ENCODE assay signal across 21 cellular contexts in the genomic region with DNA sequence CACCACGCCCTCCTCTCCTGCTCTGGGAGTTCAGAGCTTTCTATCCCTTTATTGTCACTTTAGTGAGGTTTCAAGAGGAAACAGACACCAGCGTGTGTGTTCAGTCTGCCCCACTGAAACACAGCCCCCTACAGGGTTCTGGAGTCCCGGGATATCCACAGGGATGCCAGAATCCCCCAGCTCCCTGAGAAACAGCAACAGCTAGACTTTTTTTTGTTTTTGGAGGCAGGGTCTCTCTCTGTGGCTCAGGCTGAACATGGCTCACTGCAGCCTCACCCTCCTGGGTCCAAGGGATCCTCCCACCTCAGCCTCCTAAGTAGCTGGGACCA. TPM values are rescaled to one million over a fixed set of nuclear protein-coding genes. Genes with fewer than 3 reads are reported as not detected.
A peak's percentile ranks its signal among the peaks of the same experiment; 100 is the strongest.
DNase-seq lines count a peak whose midpoint lies in the region; ATAC-seq lines count a peak whose summit lies in the region.
"Had no signal": no experiment of that assay in that cellular context is flagged by ENCODE, and none has a peak within 500 bp of the region (broad histone marks: within the 10 kb centered on the region; RNA-seq: fewer than 3 reads in every experiment).

No MANE protein-coding gene starts in this region.

- POLR2A ChIA-PET in activated CD8-positive, alpha-beta T cell treated with anti-CD3 and anti-CD28 coated beads, Interleukin-2, amount 10 ng/mL, durations not matched to agents 7 days and 5 days (lab: Charles Lee), result no interaction called here

- H3K4me1 ChIP-seq in BLaER1, result peaks cover 33% of the 10 kb centered on the region
- H3K4me1 ChIP-seq: Caco-2 had no signal

- H3K27me3 ChIP-seq in BLaER1 (no peaks in the 10 kb centered on the region), H7 (ENCODE audit: control insufficient read depth, insufficient read depth, low read length) (no peaks in the 10 kb centered on the region)

- no peak for ATAC-seq in HG02870 (IDR thresholded peaks at IDR 0.05; ENCODE audit: unreplicated experiment)
- no peak for ATAC-seq in HG03139 (IDR thresholded peaks at IDR 0.05; ENCODE audit: unreplicated experiment)
- no peak for ATAC-seq in activated CD8-positive, alpha-beta T cell treated with anti-CD3 and anti-CD28 coated beads, Interleukin-2, amount 10 ng/mL, durations not matched to agents 7 days and 5 days
- ATAC-seq: HCT116 had no signal

- no peaks in the 10 kb centered on the region for H4K20me1 ChIP-seq in BLaER1

- DNase-seq in H7, result peak; percentile 35
- DNase-seq in mesenteric fat pad (ENCODE audit: low spot score), result peak; percentile 35
- no peak for DNase-seq in DMS53 (lab: John Stamatoyannopoulos, UW)
- no peak for DNase-seq in activated CD8-positive, alpha-beta T cell treated with anti-CD3 and anti-CD28 coated beads, Interleukin-2, amount 10 ng/mL, durations not matched to agents 7 days and 5 days
- DNase-seq: CD4-positive, alpha-beta T cell; DMS79; GDM1; GM23248; KG1 had no signal

- no peaks in the 10 kb centered on the region for H3K36me3 ChIP-seq in BLaER1
- H3K36me3 ChIP-seq in H7 (replicated peaks; ENCODE audit: control insufficient read depth, insufficient read depth, low read length), result no peaks in the 10 kb centered on the region; the same call in 1 of the 2 replicates

- H3K9ac ChIP-seq in BLaER1, result no peak overlapping the region
- H3K9ac ChIP-seq: GM23248 had no signal

- CTCF ChIA-PET in activated CD8-positive, alpha-beta T cell treated with anti-CD3 and anti-CD28 coated beads, Interleukin-2, amount 10 ng/mL, durations not matched to agents 7 days and 5 days (lab: Charles Lee), result no interaction called here

- no peak overlapping the region for H3K27ac Mint-ChIP-seq in activated CD8-positive, alpha-beta T cell treated with anti-CD3 and anti-CD28 coated beads, Interleukin-2, amount 10 ng/mL, durations not matched to agents 7 days and 5 days
- H3K27ac Mint-ChIP-seq: B cell; CD4-positive, alpha-beta T cell had no signal

- H3K4me1 Mint-ChIP-seq in activated CD8-positive, alpha-beta T cell treated with anti-CD3 and anti-CD28 coated beads, Interleukin-2, amount 10 ng/mL, durations not matched to agents 7 days and 5 days (ENCODE audit: low read depth), result no peaks in the 10 kb centered on the region
- H3K4me1 Mint-ChIP-seq: B cell had no signal

- peaks cover 5% of the 10 kb centered on the region for H3K27me3 Mint-ChIP-seq in activated CD8-positive, alpha-beta T cell treated with anti-CD3 and anti-CD28 coated beads, Interleukin-2, amount 10 ng/mL, durations not matched to agents 7 days and 5 days (ENCODE audit: low read depth)

- H3K36me3 Mint-ChIP-seq in activated CD8-positive, alpha-beta T cell treated with anti-CD3 and anti-CD28 coated beads, Interleukin-2, amount 10 ng/mL, durations not matched to agents 7 days and 5 days (ENCODE audit: low read depth), result no peaks in the 10 kb centered on the region

- peak overlapping the region; percentile 72 for H3K4me2 ChIP-seq in BLaER1

- H3K27ac ChIP-seq in BLaER1 (0 out of 2 replicates have a peak overlapping the region, but pooled peaks have one; percentile 63), cingulate gyrus (ENCODE audit: low read depth, low read length) (peak overlapping the region; percentile 65)
- H3K27ac ChIP-seq: C4-2B, GM23248 had no signal

- H3K4me3 Mint-ChIP-seq in activated CD8-positive, alpha-beta T cell treated with anti-CD3 and anti-CD28 coated beads, Interleukin-2, amount 10 ng/mL, durations not matched to agents 7 days and 5 days, result no peak overlapping the region
- H3K4me3 Mint-ChIP-seq: B cell; CD4-positive, alpha-beta T cell had no signal

- H3K9me3 ChIP-seq in BLaER1, result peaks cover 9% of the 10 kb centered on the region
- H3K9me3 ChIP-seq: Caco-2 had no signal

- H3K9me3 Mint-ChIP-seq in activated CD8-positive, alpha-beta T cell treated with anti-CD3 and anti-CD28 coated beads, Interleukin-2, amount 10 ng/mL, durations not matched to agents 7 days and 5 days (ENCODE audit: insufficient read depth), result no peaks in the 10 kb centered on the region

- no peak overlapping the region for H3K4me3 ChIP-seq in BLaER1
- H3K4me3 ChIP-seq in H7 (ENCODE audit: insufficient read depth, low read depth, low read length), result no peak overlapping the region
- H3K4me3 ChIP-seq: GM23248 had no signal

RNA-seq across cellular contexts. Expression of a gene that starts 10.4 kb away (rescaled TPM):
- total RNA-seq in H7 (2014; rRNA removed; shearing (Covaris generic)), result 6.3 and 9.8 TPM in 2 replicates
- 1.7 TPM for total RNA-seq in mesenteric fat pad
- total RNA-seq in activated CD8-positive, alpha-beta T cell treated with anti-CD3 and anti-CD28 coated beads, Interleukin-2, amount 10 ng/mL, durations not matched to agents 7 days and 5 days, result not detected
- total RNA-seq: B cell; Caco-2; CD4-positive, alpha-beta T cell; GM23248; HT-29 had no signal

RNA-seq across cellular contexts. Expression of a gene that starts 39.8 kb away (rescaled TPM):
- total RNA-seq in H7 (2014; rRNA removed; shearing (Covaris generic)), result 0.31 and 0.63 TPM in 2 replicates
- 1.3 TPM for total RNA-seq in mesenteric fat pad
- under 1 TPM; 0.26 to 0.39 TPM for total RNA-seq in activated CD8-positive, alpha-beta T cell treated with anti-CD3 and anti-CD28 coated beads, Interleukin-2, amount 10 ng/mL, durations not matched to agents 7 days and 5 days
- total RNA-seq: Caco-2 had no signal

RNA-seq across cellular contexts. Expression of a gene that starts 39.9 kb away (rescaled TPM):
- 2.2 and 4.0 TPM in 2 replicates for total RNA-seq in H7 (2014; rRNA removed; shearing (Covaris generic))
- not detected for total RNA-seq in mesenteric fat pad
- total RNA-seq in activated CD8-positive, alpha-beta T cell treated with anti-CD3 and anti-CD28 coated beads, Interleukin-2, amount 10 ng/mL, durations not matched to agents 7 days and 5 days, result not detected
- total RNA-seq: A172; B cell; Caco-2; CD4-positive, alpha-beta T cell; Daoy; GM23248; H4; HT-29 had no signal

Comparison
In these comparisons a context has a peak if more than half of its experiments do, and no peak if none do; other contexts are left out.
1. DNase-seq: peak in H7 (single experiment) and mesenteric fat pad (single experiment); none in DMS53 (single experiment) and activated CD8-positive, alpha-beta T cell treated with anti-CD3 and anti-CD28 coated beads, Interleukin-2, amount 10 ng/mL, durations not matched to agents 7 days and 5 days (single experiment).